17 cellular contexts compared by ENCODE assay signal in genomic region chr7:6387734-6388294, GRCh38. TPM values are rescaled to one million over a fixed set of nuclear protein-coding genes. Genes with fewer than 3 reads are reported as not detected.
DNase-seq lines count a peak whose midpoint lies in the region; ATAC-seq and TF ChIP-seq lines count a peak whose summit lies in the region.
"Had no signal": no experiment of that assay in that cellular context is flagged by ENCODE, and none has a peak within 500 bp of the region (broad histone marks: within the 10 kb centered on the region; RNA-seq: fewer than 3 reads in every experiment).

No MANE protein-coding gene starts in this region.

- H3K27ac ChIP-seq in IMR-90 (ENCODE audit: insufficient read depth, low read length) (no peak overlapping the region), sigmoid colon (peak overlapping the region; percentile 36 to 75 (median 48))
- H3K27ac ChIP-seq: neural progenitor cell, WERI-Rb-1 had no signal

- no peak overlapping the region for H3K9ac ChIP-seq in IMR-90 (ENCODE audit: low read depth, low read length)
- H3K9ac ChIP-seq: neural progenitor cell had no signal

- intact Hi-C loops in IMR-90 (cut with micrococcal nuclease) = no loop called here
- intact Hi-C loops in sigmoid colon (cut with DNase I) = no loop called here

- in situ Hi-C loops in IMR-90 (cut with MboI; ENCODE audit: low sequenced_read_pairs) = no loop called here

- no peak overlapping the region for H2BK20ac ChIP-seq in IMR-90 (ENCODE audit: low read depth, low read length)

- H2AK9ac ChIP-seq in IMR-90 (replicated peaks; ENCODE audit: low read depth, low read length, poor library complexity) = no peak overlapping the region

- H3K18ac ChIP-seq in IMR-90 (ENCODE audit: low read depth, low read length) = no peak overlapping the region

- no peak overlapping the region for H3K4me2 ChIP-seq in IMR-90 (ENCODE audit: low read depth, low read length)
- H3K4me2 ChIP-seq: neural progenitor cell had no signal

- no peak for DNase-seq in IMR-90
- no peak for DNase-seq in glutamatergic neuron
- no peak for DNase-seq in sigmoid colon
- no peak for DNase-seq in stimulated activated CD4-positive, alpha-beta T cell treated with anti-CD3 and anti-CD28 coated beads, Interleukin-4, amount 100 ng/mL, for 1 hour
- DNase-seq in RKO (ENCODE audit: low spot score) = no peak
- DNase-seq: amniotic stem cell; foreskin melanocyte; NCI-H1417; SHP77 treated with DMSO at 0.1 percent for 48 hours; stimulated activated CD4-positive, alpha-beta T cell treated with anti-CD3 and anti-CD28 coated beads, Interleukin-2, amount 100 ng/mL, for 24 hours; substantia nigra; T-helper 1 cell; WERI-Rb-1 had no signal

- peaks cover 80% of the 10 kb centered on the region for H3K36me3 Mint-ChIP-seq in activated T-helper 17 cell treated with anti-CD3 and anti-CD28 coated beads, Interleukin-2, amount 50 U/mL, for 72 hours (ENCODE audit: low read depth)
- no peaks in the 10 kb centered on the region for H3K36me3 Mint-ChIP-seq in glutamatergic neuron (ENCODE audit: unreplicated experiment)

- no peak overlapping the region for H3K56ac ChIP-seq in IMR-90 (ENCODE audit: extremely low read depth, insufficient read depth, low read length)

- H2AK5ac ChIP-seq in IMR-90 (ENCODE audit: low read depth, low read length) = no peak overlapping the region

- no peaks in the 10 kb centered on the region for H3K27me3 Mint-ChIP-seq in activated T-helper 17 cell treated with anti-CD3 and anti-CD28 coated beads, Interleukin-2, amount 50 U/mL, for 72 hours
- H3K27me3 Mint-ChIP-seq in glutamatergic neuron (ENCODE audit: unreplicated experiment) = no peaks in the 10 kb centered on the region

- no peak overlapping the region for H3K4ac ChIP-seq in IMR-90 (ENCODE audit: low read depth, low read length)

- CTCF ChIA-PET in IMR-90 (lab: Yijun Ruan, JAX) = no interaction called here

- H3K4me1 ChIP-seq in IMR-90 (ENCODE audit: control insufficient read depth, insufficient read depth, low read length) = peaks cover 20% of the 10 kb centered on the region
- H3K4me1 ChIP-seq in sigmoid colon = peaks cover 0 to 63% (median 52%) of the 10 kb centered on the region in 4 donors

- H3K9me3 Mint-ChIP-seq in activated T-helper 17 cell treated with anti-CD3 and anti-CD28 coated beads, Interleukin-2, amount 50 U/mL, for 72 hours = no peaks in the 10 kb centered on the region
- H3K9me3 Mint-ChIP-seq in glutamatergic neuron (ENCODE audit: unreplicated experiment) = no peaks in the 10 kb centered on the region
- H3K9me3 Mint-ChIP-seq: neural progenitor cell had no signal

- H2BK120ac ChIP-seq in IMR-90 (ENCODE audit: low read depth, low read length) = no peak overlapping the region

- TF ChIP-seq POLR2A in IMR-90 (IDR thresholded peaks at IDR 0.05; ENCODE audit: low read depth, low read length) (no peak), sigmoid colon (IDR thresholded peaks at IDR 0.05) (no peak)

- H3K36me3 ChIP-seq in IMR-90 (ENCODE audit: control insufficient read depth, insufficient read depth, low read length) (peaks cover 24% of the 10 kb centered on the region), sigmoid colon (peaks cover 6 to 51% (median 6%) of the 10 kb centered on the region in 4 donors)
- H3K36me3 ChIP-seq: neural progenitor cell had no signal

- peak overlapping the region; percentile 2 for H2BK5ac ChIP-seq in IMR-90 (ENCODE audit: low read depth, low read length, poor library complexity, severe bottlenecking)

- H3K79me1 ChIP-seq in IMR-90 (ENCODE audit: low read depth in 1 of 2, low read length in 2 of 2) = peaks cover 7 to 61% of the 10 kb centered on the region in 2 experiments; a peak in 2 of 4 replicates

- no peak overlapping the region for H2BK15ac ChIP-seq in IMR-90 (ENCODE audit: low read depth, low read length)

- POLR2A ChIA-PET in IMR-90 (lab: Charles Lee; ENCODE audit: unreplicated experiment) = no interaction called here

- H4K8ac ChIP-seq in IMR-90 (ENCODE audit: low read depth in 2 of 2, low read length in 2 of 2) = no peak overlapping the region

- peaks cover 94% of the 10 kb centered on the region for H4K20me1 ChIP-seq in IMR-90 (ENCODE audit: insufficient read depth, low read length)

- no peak overlapping the region for H2AFZ ChIP-seq in IMR-90 (replicated peaks; ENCODE audit: low read length, poor library complexity)
- H2AFZ ChIP-seq: neural progenitor cell had no signal

- no peaks in the 10 kb centered on the region for H3K27me3 ChIP-seq in IMR-90 (ENCODE audit: control insufficient read depth, insufficient read depth, low read length)
- no peaks in the 10 kb centered on the region for H3K27me3 ChIP-seq in sigmoid colon
- H3K27me3 ChIP-seq: neural progenitor cell had no signal

- no TSS peak for BruUV-seq in IMR-90 (replicated peaks; lab: Mats Ljungman, UMichigan)

- TF ChIP-seq RAD21 in IMR-90 (IDR thresholded peaks at IDR 0.05; ENCODE audit: low read length) = no peak

- no peak overlapping the region for H4K91ac ChIP-seq in IMR-90 (ENCODE audit: insufficient read depth, low read depth, low read length)

- H3K4me1 Mint-ChIP-seq in activated T-helper 17 cell treated with anti-CD3 and anti-CD28 coated beads, Interleukin-2, amount 50 U/mL, for 72 hours = peaks cover 32% of the 10 kb centered on the region
- peaks cover 2% of the 10 kb centered on the region for H3K4me1 Mint-ChIP-seq in glutamatergic neuron (ENCODE audit: low read depth, unreplicated experiment)

- H3K4me3 Mint-ChIP-seq in activated T-helper 17 cell treated with anti-CD3 and anti-CD28 coated beads, Interleukin-2, amount 50 U/mL, for 72 hours = no peak overlapping the region
- H3K4me3 Mint-ChIP-seq in glutamatergic neuron (ENCODE audit: unreplicated experiment) = no peak overlapping the region
- H3K4me3 Mint-ChIP-seq: neural progenitor cell had no signal

- peak in 2 of 4 donors; percentile 37 to 93 for TF ChIP-seq EP300 in sigmoid colon (IDR thresholded peaks at IDR 0.05)

- no peak overlapping the region for H3K23ac ChIP-seq in IMR-90 (ENCODE audit: low read depth, low read length)

- no peak overlapping the region for H3K14ac ChIP-seq in IMR-90 (replicated peaks; ENCODE audit: low read depth, low read length)

- H3K9me3 ChIP-seq in IMR-90 (ENCODE audit: control insufficient read depth, insufficient read depth, low read length) (no peaks in the 10 kb centered on the region), sigmoid colon (no peaks in the 10 kb centered on the region)

- ATAC-seq in IMR-90 (ENCODE audit: low read depth) (no peak), HG03045 (IDR thresholded peaks at IDR 0.05; ENCODE audit: unreplicated experiment) (no peak), GM21529 (IDR thresholded peaks at IDR 0.05; ENCODE audit: unreplicated experiment) (no peak)
- no peak for ATAC-seq in activated T-helper 17 cell treated with anti-CD3 and anti-CD28 coated beads, Interleukin-2, amount 50 U/mL, for 72 hours (replicated peaks)

- H3K9me1 ChIP-seq in IMR-90 (ENCODE audit: insufficient read depth, low read length) = peaks cover 21% of the 10 kb centered on the region

- TF ChIP-seq CTCF in IMR-90 (conservative IDR thresholded peaks at IDR 0.05; ENCODE audit: low read depth, low read length) = no peak
- no peak for TF ChIP-seq CTCF in glutamatergic neuron (IDR thresholded peaks at IDR 0.05; ENCODE audit: partially characterized antibody, unreplicated experiment)
- TF ChIP-seq CTCF in sigmoid colon (IDR thresholded peaks at IDR 0.05) = no peak

- 83% methylated on average over 1 of the region's 7 CpGs; no CpG with 5 or more reads in 1 of the 2 experiments for WGBS in IMR-90 (ENCODE audit: extremely low coverage in 2 of 2, insufficient read length in 1 of 2), 2 experiments
- 84% methylated on average over 7 of the region's 7 CpGs for WGBS in sigmoid colon, 2 donors

- no peak overlapping the region for H3K4me3 ChIP-seq in IMR-90 (ENCODE audit: insufficient read depth, low read depth, low read length)
- H3K4me3 ChIP-seq in sigmoid colon = no peak overlapping the region
- H3K4me3 ChIP-seq: neural progenitor cell had no signal

- dilution Hi-C loops in IMR-90 (cut with HindIII; ENCODE audit: low sequenced_read_pairs, unreplicated experiment) = no loop called here

- H3K27ac Mint-ChIP-seq in activated T-helper 17 cell treated with anti-CD3 and anti-CD28 coated beads, Interleukin-2, amount 50 U/mL, for 72 hours = peak overlapping the region; percentile 56
- H3K27ac Mint-ChIP-seq in glutamatergic neuron (ENCODE audit: unreplicated experiment) = peak overlapping the region; percentile 28
- H3K27ac Mint-ChIP-seq: neural progenitor cell had no signal

- no peak overlapping the region for H4K5ac ChIP-seq in IMR-90 (ENCODE audit: low read depth, low read length)

TF ChIP-seq in IMR-90, 13 proteins besides CTCF, POLR2A, EP300 and RAD21 (continues in another document):
- no peak for TF ChIP-seq MAZ (IDR thresholded peaks at IDR 0.05; ENCODE audit: borderline replicate concordance, low read depth, low read length)
- TF ChIP-seq BHLHE40 (IDR thresholded peaks at IDR 0.05; ENCODE audit: low read depth, low read length) = no peak
- no peak for TF ChIP-seq FOS (IDR thresholded peaks at IDR 0.05; ENCODE audit: low read depth, low read length)

RNA-seq across cellular contexts. Expression of gene RAC1, which starts 13.5 kb away (rescaled TPM):
- total RNA-seq in IMR-90 (2012; rRNA removed) (127 and 128 TPM in 2 replicates), glutamatergic neuron (ENCODE audit: unreplicated experiment) (172 TPM), sigmoid colon (100 to 1,000 TPM; 117 to 170 (median 140) TPM)
- polyA plus RNA-seq in IMR-90 (2012; rRNA removed) (360 and 364 TPM in 2 replicates), sigmoid colon (100 to 1,000 TPM; 286 to 382 (median 352) TPM)
- polyA plus RNA-seq in IMR-90 (2012; cell fraction: cytosol; rRNA removed) = 119 and 122 TPM in 2 replicates
- 54.9 and 241 TPM in 2 replicates for polyA plus RNA-seq in IMR-90 (2012; cell fraction: nucleus; rRNA removed; ENCODE audit: low replicate concordance)
- 100 to 1,000 TPM in 1 of 2 donors, 10 to 100 TPM in 1; 96.1 to 182 TPM for total RNA-seq in activated T-helper 17 cell treated with anti-CD3 and anti-CD28 coated beads, Interleukin-2, amount 50 U/mL, for 72 hours

RNA-seq across cellular contexts. Expression of gene FAM220A, which starts 39.0 kb away (rescaled TPM):
- 13.1 and 13.9 TPM in 2 replicates for total RNA-seq in IMR-90 (2012; rRNA removed)
- 11.4 and 11.5 TPM in 2 replicates for polyA plus RNA-seq in IMR-90 (2012; rRNA removed)
- polyA plus RNA-seq in IMR-90 (2012; cell fraction: cytosol; rRNA removed) = 10.0 and 13.7 TPM in 2 replicates
- 3.8 and 5.4 TPM in 2 replicates for polyA plus RNA-seq in IMR-90 (2012; cell fraction: nucleus; rRNA removed; ENCODE audit: low replicate concordance)
- total RNA-seq in activated T-helper 17 cell treated with anti-CD3 and anti-CD28 coated beads, Interleukin-2, amount 50 U/mL, for 72 hours = 10 to 100 TPM; 11.7 to 13.4 TPM
- 25.9 TPM for total RNA-seq in glutamatergic neuron (ENCODE audit: unreplicated experiment)
- total RNA-seq in sigmoid colon = 10 to 100 TPM; 13.3 to 21.9 (median 20.3) TPM
- polyA plus RNA-seq in sigmoid colon = 10 to 100 TPM in 2 of 3 donors, 1 to 10 TPM in 1; 8.9 to 13.6 (median 10.2) TPM

RNA-seq across cellular contexts. Expression of gene DAGLB, which starts 59.9 kb away (rescaled TPM):
- total RNA-seq in IMR-90 (2012; rRNA removed) = 33.5 and 35.3 TPM in 2 replicates
- 23.4 and 24.5 TPM in 2 replicates for polyA plus RNA-seq in IMR-90 (2012; rRNA removed)
- polyA plus RNA-seq in IMR-90 (2012; cell fraction: cytosol; rRNA removed) = 21.9 and 41.7 TPM in 2 replicates
- 92.9 and 94.9 TPM in 2 replicates for polyA plus RNA-seq in IMR-90 (2012; cell fraction: nucleus; rRNA removed; ENCODE audit: low replicate concordance)
- 10 to 100 TPM; 15.0 to 22.7 TPM for total RNA-seq in activated T-helper 17 cell treated with anti-CD3 and anti-CD28 coated beads, Interleukin-2, amount 50 U/mL, for 72 hours
- 63.2 TPM for total RNA-seq in glutamatergic neuron (ENCODE audit: unreplicated experiment)
- 10 to 100 TPM in 2 of 4 donors, 1 to 10 TPM in 2; 7.5 to 11.7 (median 9.7) TPM for total RNA-seq in sigmoid colon
- 10 to 100 TPM in 1 of 3 donors, 1 to 10 TPM in 2; 3.0 to 10.9 (median 4.9) TPM for polyA plus RNA-seq in sigmoid colon
